ENCODE assay signal across 8 cellular contexts in the genomic region with DNA sequence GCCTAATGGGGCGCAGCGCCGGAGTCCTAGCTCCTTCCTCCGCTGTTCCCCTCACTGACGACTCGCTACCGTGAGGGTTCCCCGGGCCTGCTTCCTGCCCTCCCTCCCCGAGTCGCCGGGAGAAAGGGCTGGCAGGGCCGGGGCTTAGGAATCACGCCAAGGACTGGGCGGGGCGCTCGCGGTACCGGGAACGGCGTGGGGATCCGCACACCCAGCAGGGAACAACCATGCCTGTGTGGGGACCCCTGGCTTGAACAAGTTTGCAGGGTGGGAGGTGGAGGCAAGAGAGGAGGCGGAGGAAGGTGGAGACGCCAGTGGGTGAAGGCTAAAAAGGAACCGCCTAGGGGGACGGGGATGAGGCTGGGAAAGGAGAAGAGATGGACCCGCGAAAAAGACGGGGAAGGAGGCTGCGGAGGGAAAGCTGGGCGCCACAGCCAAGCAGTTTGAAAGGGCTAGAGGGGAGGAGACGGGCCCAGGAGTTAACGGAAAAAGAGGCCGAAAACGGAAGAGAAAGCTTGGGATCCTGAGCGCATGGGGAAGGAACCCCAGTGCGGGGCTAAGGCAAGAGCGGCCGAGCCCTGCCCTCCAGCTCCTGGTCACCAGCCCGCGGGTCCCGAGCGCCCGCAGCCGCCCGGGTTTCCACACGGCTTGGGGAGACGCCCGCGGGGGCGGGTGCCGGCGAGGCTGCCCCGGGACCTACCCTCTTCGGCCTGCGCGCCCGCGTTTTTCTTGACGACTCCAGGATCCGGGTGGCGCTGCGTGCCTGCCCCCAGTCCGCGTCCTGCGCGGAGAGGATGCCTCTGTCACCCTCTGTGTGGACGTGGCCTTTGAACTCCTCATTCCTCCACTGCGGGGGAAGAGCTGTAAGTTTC. TPM values are rescaled to one million over a fixed set of nuclear protein-coding genes. Genes with fewer than 3 reads are reported as not detected.
DNase-seq lines count a peak whose midpoint lies in the region; ATAC-seq and TF ChIP-seq lines count a peak whose summit lies in the region.

No MANE protein-coding gene starts in this region.

- H3K27me3 Mint-ChIP-seq in nephron progenitor cell (ENCODE audit: low read depth, poor library complexity), result peaks cover 3% of the 10 kb centered on the region

- CTCF ChIA-PET in AG04450 (lab: Charles Lee), result interaction anchor here (0.6 to 0.9 kb wide), 2 partner anchors 188 to 203 kb away, joined by 3 read pairs; no protein-coding TSS in a partner anchor

- H3K27ac ChIP-seq in AG04450 (ENCODE audit: low read depth, low read length) (peak overlapping the region; percentile 93), Peyer's patch (peak overlapping the region; percentile 69 to 89 (median 78))

- peaks cover 55% of the 10 kb centered on the region for H3K4me1 Mint-ChIP-seq in nephron progenitor cell

- no peaks in the 10 kb centered on the region for H3K27me3 ChIP-seq in AG04450 (ENCODE audit: control insufficient read depth, insufficient read depth, low read length)
- peaks cover 0 to 6% of the 10 kb centered on the region in 2 donors for H3K27me3 ChIP-seq in Peyer's patch

- H3K4me1 ChIP-seq in Peyer's patch, result peaks cover 0 to 12% (median 0%) of the 10 kb centered on the region in 4 donors

- peak overlapping the region; percentile 93 for H3K4me3 Mint-ChIP-seq in nephron progenitor cell

- H3K36me3 ChIP-seq in Peyer's patch, result no peaks in the 10 kb centered on the region

- peak overlapping the region; percentile 72 for H3K4me3 ChIP-seq in AG04450 (ENCODE audit: low read depth, low read length)
- H3K4me3 ChIP-seq in Peyer's patch, result peak overlapping the region; percentile 22 to 53 (median 38)
- peak overlapping the region; percentile 71 for H3K4me3 ChIP-seq in fibroblast of the aortic adventitia (ENCODE audit: low read depth, low read length)

- TF ChIP-seq CTCF in AG04450 (IDR thresholded peaks at IDR 0.05; ENCODE audit: low read depth, low read length) (no peak), Peyer's patch (IDR thresholded peaks at IDR 0.05) (no peak), fibroblast of the aortic adventitia (IDR thresholded peaks at IDR 0.05; ENCODE audit: insufficient read depth, low read length) (no peak), nephron progenitor cell (IDR thresholded peaks at IDR 0.05) (no peak)

- H3K27ac Mint-ChIP-seq in nephron progenitor cell, result peak overlapping the region; percentile 98

- ATAC-seq in HG02798 (IDR thresholded peaks at IDR 0.05; ENCODE audit: poor library complexity, unreplicated experiment), result no peak

- TF ChIP-seq POLR2A in Peyer's patch (IDR thresholded peaks at IDR 0.05), result no peak

- POLR2A ChIA-PET in AG04450 (lab: Yijun Ruan, JAX), result interaction anchor here (0.6 to 1.8 kb wide), 11 partner anchors 53 to 1144 kb away, joined by 3 to 12 read pairs (median 4); no protein-coding TSS in a partner anchor

- H3K36me3 Mint-ChIP-seq in nephron progenitor cell (ENCODE audit: low read depth), result no peaks in the 10 kb centered on the region

- no peaks in the 10 kb centered on the region for H3K9me3 Mint-ChIP-seq in nephron progenitor cell

- DNase-seq in AG04450 (ENCODE audit: low read depth, low spot score) (no peak), Peyer's patch (peak in 2 of 3 donors; percentile 50 to 59), fibroblast of the aortic adventitia (ENCODE audit: low read depth) (peak; percentile 74), nephron progenitor cell (peak; percentile 64), SIG-M5 treated with dmso at 0.1 percent for 504 hours (lab: John Stamatoyannopoulos, UW; ENCODE audit: unreplicated experiment) (no peak), middle frontal gyrus (ENCODE audit: extremely low spot score, low spot score) (no peak), iPS-NIHi7 (ENCODE audit: extremely low spot score) (no peak)

- H3K9me3 ChIP-seq in AG04450 (ENCODE audit: control insufficient read depth, insufficient read depth, low read length), result peaks cover 3% of the 10 kb centered on the region; the same call in 1 of the 2 replicates
- H3K9me3 ChIP-seq in Peyer's patch, result no peaks in the 10 kb centered on the region

RNA-seq across cellular contexts. Expression of a gene that starts 1.3 kb away (rescaled TPM):
- polyA plus RNA-seq in AG04450 (2011; rRNA removed), result 276 and 306 TPM in 2 replicates
- 713 and 756 TPM in 2 replicates for polyA minus RNA-seq in AG04450 (2011; rRNA and poly(A)+ RNA removed)
- total RNA-seq in Peyer's patch (10 to 100 TPM in 1 of 4 donors, 1 to 10 TPM in 3; 2.1 to 16.5 (median 4.9) TPM), fibroblast of the aortic adventitia (ENCODE audit: low replicate concordance) (397 and 695 TPM in 2 replicates)

Comparison
In these comparisons a context has a peak if more than half of its experiments do, and no peak if none do; other contexts are left out.
1. DNase-seq: peak in Peyer's patch (2 of 3), fibroblast of the aortic adventitia (single experiment) and nephron progenitor cell (single experiment); none in AG04450 (single experiment), SIG-M5 treated with dmso at 0.1 percent for 504 hours (single experiment), middle frontal gyrus (single experiment) and iPS-NIHi7 (single experiment).
2. RNA of a gene that starts 1.3 kb away (total RNA-seq): 397 to 695 TPM in fibroblast of the aortic adventitia; 2.1 to 16.5 TPM in Peyer's patch; every median in the first group is over 10 times any median in the second.
3. Peak in every context shown above with its lines, with median percentiles within 50 percentile points of each other: H3K4me3 ChIP-seq.